ENCODE assay signal across 11 cellular contexts in the genomic region with DNA sequence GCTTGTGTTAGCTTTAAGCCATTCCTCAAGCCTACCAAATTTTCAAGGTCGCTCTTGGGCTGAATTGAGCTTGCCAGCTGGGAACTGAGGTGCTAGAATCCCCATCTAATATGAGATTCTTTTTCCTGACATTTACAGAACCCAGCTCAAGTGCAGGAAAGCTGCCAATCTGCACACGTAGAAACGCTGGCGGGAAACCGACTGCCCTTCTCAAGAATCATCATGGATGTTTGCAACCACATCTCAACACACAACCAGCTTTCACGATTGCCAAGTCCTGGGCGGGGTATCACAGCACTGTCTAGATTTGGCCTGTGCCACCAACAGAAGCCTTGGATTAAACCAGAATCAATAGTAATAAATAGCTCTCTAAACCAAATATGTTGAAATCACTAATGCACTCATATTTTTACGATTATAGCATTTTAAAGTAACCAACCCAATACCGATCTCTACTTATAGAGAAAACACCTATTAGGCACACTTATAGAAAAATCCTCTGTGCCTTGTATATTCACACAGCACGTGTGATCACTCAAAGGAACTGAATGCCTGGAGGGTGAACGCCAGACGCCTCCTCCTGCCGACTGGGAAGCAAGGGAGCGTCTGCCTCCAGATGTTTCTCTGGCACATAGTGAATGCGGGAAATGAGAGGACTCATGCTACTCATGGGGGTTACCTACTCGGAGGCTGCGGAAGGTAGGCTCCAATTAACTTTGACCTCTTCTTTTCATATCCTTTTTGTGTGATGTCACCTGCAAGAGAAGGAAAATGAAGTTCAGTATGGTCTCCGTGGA.
A peak's percentile ranks its signal among the peaks of the same experiment; 100 is the strongest.
DNase-seq lines count a peak whose midpoint lies in the region; ATAC-seq and TF ChIP-seq lines count a peak whose summit lies in the region.
"Had no signal": no experiment of that assay in that cellular context is flagged by ENCODE, and none has a peak within 500 bp of the region (broad histone marks: within the 10 kb centered on the region; RNA-seq: fewer than 3 reads in every experiment).

No MANE protein-coding gene starts in this region.

- peaks cover 10% of the 10 kb centered on the region for H3K27me3 Mint-ChIP-seq in activated naive CD4-positive, alpha-beta T cell treated with anti-CD3 and anti-CD28 coated beads, Interleukin-2, amount 10 ng/mL, durations not matched to agents 7 days and 5 days
- H3K27me3 Mint-ChIP-seq in immature natural killer cell (ENCODE audit: low read depth in 3 of 3) = peaks cover 0 to 5% (median 5%) of the 10 kb centered on the region in 3 donors

- no peak for TF ChIP-seq CTCF in transverse colon (IDR thresholded peaks at IDR 0.05)

- peak overlapping the region; percentile 95 for H3K27ac Mint-ChIP-seq in activated naive CD4-positive, alpha-beta T cell treated with anti-CD3 and anti-CD28 coated beads, Interleukin-2, amount 10 ng/mL, durations not matched to agents 7 days and 5 days
- H3K27ac Mint-ChIP-seq in immature natural killer cell = peak overlapping the region; percentile 16 to 94 (median 92)

- ATAC-seq in GM18867 (IDR thresholded peaks at IDR 0.05; ENCODE audit: unreplicated experiment) (no peak), GM19467 (IDR thresholded peaks at IDR 0.05; ENCODE audit: unreplicated experiment) (no peak)

- no peaks in the 10 kb centered on the region for H3K36me3 ChIP-seq in transverse colon
- H3K36me3 ChIP-seq: breast epithelium had no signal

- peak overlapping the region; percentile 72 to 88 (median 76) for H3K27ac ChIP-seq in transverse colon

- peak; percentile 75 for TF ChIP-seq EP300 in transverse colon (IDR thresholded peaks at IDR 0.05; ENCODE audit: low read depth)

- H3K4me3 Mint-ChIP-seq in activated naive CD4-positive, alpha-beta T cell treated with anti-CD3 and anti-CD28 coated beads, Interleukin-2, amount 10 ng/mL, durations not matched to agents 7 days and 5 days = peak overlapping the region; percentile 44
- peak overlapping the region; percentile 5 to 90 (median 89) for H3K4me3 Mint-ChIP-seq in immature natural killer cell

- CTCF ChIA-PET in activated naive CD4-positive, alpha-beta T cell treated with anti-CD3 and anti-CD28 coated beads, Interleukin-2, amount 10 ng/mL, durations not matched to agents 7 days and 5 days (lab: Charles Lee) = no interaction called here

- peaks cover 20% of the 10 kb centered on the region for H3K4me1 Mint-ChIP-seq in activated naive CD4-positive, alpha-beta T cell treated with anti-CD3 and anti-CD28 coated beads, Interleukin-2, amount 10 ng/mL, durations not matched to agents 7 days and 5 days
- peaks cover 13 to 20% of the 10 kb centered on the region in 2 donors for H3K4me1 Mint-ChIP-seq in immature natural killer cell

- no peak for TF ChIP-seq POLR2A in transverse colon (IDR thresholded peaks at IDR 0.05)

- in situ Hi-C loops in transverse colon (cut with MboI; ENCODE audit: low pct_ligation_motif_present in 1 of 4, low pct_unique_long_range_greater_than_20kb in 1 of 4, low sequenced_read_pairs in 3 of 4) = no loop called here

- intact Hi-C loops in transverse colon (cut with DNase I; ENCODE audit: low total_unique reads) = no loop called here

- no peaks in the 10 kb centered on the region for H3K27me3 ChIP-seq in transverse colon
- H3K27me3 ChIP-seq: breast epithelium, tibial nerve had no signal

- no peaks in the 10 kb centered on the region for H3K9me3 Mint-ChIP-seq in activated naive CD4-positive, alpha-beta T cell treated with anti-CD3 and anti-CD28 coated beads, Interleukin-2, amount 10 ng/mL, durations not matched to agents 7 days and 5 days
- no peaks in the 10 kb centered on the region for H3K9me3 Mint-ChIP-seq in immature natural killer cell

- H3K36me3 Mint-ChIP-seq in activated naive CD4-positive, alpha-beta T cell treated with anti-CD3 and anti-CD28 coated beads, Interleukin-2, amount 10 ng/mL, durations not matched to agents 7 days and 5 days = no peaks in the 10 kb centered on the region
- no peaks in the 10 kb centered on the region for H3K36me3 Mint-ChIP-seq in immature natural killer cell

- no peak for DNase-seq in activated naive CD4-positive, alpha-beta T cell treated with anti-CD3 and anti-CD28 coated beads, Interleukin-2, amount 10 ng/mL, durations not matched to agents 7 days and 5 days
- DNase-seq in activated naive CD4-positive, alpha-beta T cell treated with Interleukin-2 at 50 U/mL for 16 hours = no peak
- DNase-seq in activated CD8-positive, alpha-beta memory T cell treated with anti-CD3 and anti-CD28 coated beads, Interleukin-2, amount 50 U/mL, for 48 hours = peak; percentile 7
- DNase-seq in immature natural killer cell = no peak
- DNase-seq in transverse colon = no peak
- no peak for DNase-seq in DMS153 treated with DMSO at 0.1 percent for 48 hours (lab: John Stamatoyannopoulos, UW; ENCODE audit: unreplicated experiment)
- DNase-seq: stimulated activated CD4-positive, alpha-beta T cell treated with anti-CD3 and anti-CD28 coated beads, Interleukin-12 subunit alpha, Interleukin-12 subunit beta, amount 100 ng/mL, for 4 hours had no signal

- 63 to 66% methylated on average over 6 to 18 of the region's 18 CpGs for WGBS in transverse colon (ENCODE audit: low coverage in 1 of 2), 2 donors

- no peaks in the 10 kb centered on the region for H3K9me3 ChIP-seq in transverse colon
- H3K9me3 ChIP-seq: breast epithelium, tibial nerve had no signal

- no peak overlapping the region for H3K4me3 ChIP-seq in transverse colon

- peaks cover 0 to 27% (median 8%) of the 10 kb centered on the region in 4 donors for H3K4me1 ChIP-seq in transverse colon
- H3K4me1 ChIP-seq: breast epithelium had no signal
